15 cellular contexts compared by ENCODE assay signal in genomic region chr6:110359554-110359953, GRCh38.
DNase-seq lines count a peak whose midpoint lies in the region; ATAC-seq and TF ChIP-seq lines count a peak whose summit lies in the region.
"Had no signal": no experiment of that assay in that cellular context is flagged by ENCODE, and none has a peak within 500 bp of the region (broad histone marks: within the 10 kb centered on the region; RNA-seq: fewer than 3 reads in every experiment).

No MANE protein-coding gene starts in this region.

- H3K27ac ChIP-seq in angular gyrus (ENCODE audit: low read depth, low read length), result peak overlapping the region; percentile 69
- no peak overlapping the region for H3K27ac ChIP-seq in WERI-Rb-1
- H3K27ac ChIP-seq: foreskin keratinocyte, left lung had no signal

- no peak overlapping the region for H3K27ac Mint-ChIP-seq in stimulated activated naive B cell treated with anti-CD40 and anti-IgM and Interleukin-4, amounts not matched to agents 10 μg/mL and 1 μg/mL and 100 μg/mL, for 72 hours
- H3K27ac Mint-ChIP-seq: activated CD4-positive, alpha-beta T cell treated with anti-CD3 and anti-CD28 coated beads, Interleukin-2, amount 10 ng/mL, durations not matched to agents 24 days and 14 days; T-helper 2 cell treated with Interferon-gamma antibody and Interleukin-4, amounts not matched to agents 5 μg/mL and 100 μg/mL, for 36 hours had no signal

- ATAC-seq in stimulated activated naive B cell treated with anti-CD40 and anti-IgM and Interleukin-4, amounts not matched to agents 10 μg/mL and 1 μg/mL and 100 μg/mL, for 72 hours (replicated peaks), result no peak
- no peak for ATAC-seq in GM18511 (IDR thresholded peaks at IDR 0.05; ENCODE audit: unreplicated experiment)
- no peak for ATAC-seq in GM19351 (IDR thresholded peaks at IDR 0.05; ENCODE audit: unreplicated experiment)
- ATAC-seq: foreskin keratinocyte, left lung had no signal

- H3K36me3 ChIP-seq in WERI-Rb-1, result no peaks in the 10 kb centered on the region
- H3K36me3 ChIP-seq: left lung had no signal

- H3K36me3 Mint-ChIP-seq in stimulated activated naive B cell treated with anti-CD40 and anti-IgM and Interleukin-4, amounts not matched to agents 10 μg/mL and 1 μg/mL and 100 μg/mL, for 72 hours, result peaks cover 2 to 8% of the 10 kb centered on the region in 2 donors

- H3K9me3 Mint-ChIP-seq in stimulated activated naive B cell treated with anti-CD40 and anti-IgM and Interleukin-4, amounts not matched to agents 10 μg/mL and 1 μg/mL and 100 μg/mL, for 72 hours, result peaks cover 3 to 4% of the 10 kb centered on the region in 2 donors
- H3K9me3 Mint-ChIP-seq: activated CD4-positive, alpha-beta T cell treated with anti-CD3 and anti-CD28 coated beads, Interleukin-2, amount 10 ng/mL, durations not matched to agents 24 days and 14 days; T-helper 2 cell treated with Interferon-gamma antibody and Interleukin-4, amounts not matched to agents 5 μg/mL and 100 μg/mL, for 36 hours had no signal

- TF ChIP-seq CTCF in WERI-Rb-1 (IDR thresholded peaks at IDR 0.05; ENCODE audit: low read depth, low read length), result no peak

- peak overlapping the region; percentile 12 to 22 for H3K4me3 Mint-ChIP-seq in stimulated activated naive B cell treated with anti-CD40 and anti-IgM and Interleukin-4, amounts not matched to agents 10 μg/mL and 1 μg/mL and 100 μg/mL, for 72 hours
- H3K4me3 Mint-ChIP-seq: activated CD4-positive, alpha-beta T cell treated with anti-CD3 and anti-CD28 coated beads, Interleukin-2, amount 10 ng/mL, durations not matched to agents 24 days and 14 days; T-helper 2 cell treated with Interferon-gamma antibody and Interleukin-4, amounts not matched to agents 5 μg/mL and 100 μg/mL, for 36 hours had no signal

- no peak overlapping the region for H3K4me3 ChIP-seq in WERI-Rb-1 (ENCODE audit: low read depth, low read length)
- H3K4me3 ChIP-seq: left lung had no signal

- peaks cover 10 to 15% of the 10 kb centered on the region in 2 donors for H3K4me1 Mint-ChIP-seq in stimulated activated naive B cell treated with anti-CD40 and anti-IgM and Interleukin-4, amounts not matched to agents 10 μg/mL and 1 μg/mL and 100 μg/mL, for 72 hours

- peaks cover 42 to 43% of the 10 kb centered on the region in 2 donors for H3K27me3 Mint-ChIP-seq in stimulated activated naive B cell treated with anti-CD40 and anti-IgM and Interleukin-4, amounts not matched to agents 10 μg/mL and 1 μg/mL and 100 μg/mL, for 72 hours

- no peaks in the 10 kb centered on the region for H3K9me3 ChIP-seq in WERI-Rb-1 (ENCODE audit: severe bottlenecking)
- H3K9me3 ChIP-seq: left lung had no signal

- H3K27me3 ChIP-seq in WERI-Rb-1 (ENCODE audit: insufficient read depth, low read depth, severe bottlenecking), result no peaks in the 10 kb centered on the region

- peak; percentile 29 for DNase-seq in HuH-7.5 (ENCODE audit: low spot score)
- DNase-seq in left kidney (ENCODE audit: low read depth, low spot score), result peak; percentile 53
- DNase-seq in stimulated activated naive B cell treated with anti-CD40 and anti-IgM and Interleukin-4, amounts not matched to agents 10 μg/mL and 1 μg/mL and 100 μg/mL, for 72 hours, result no peak
- DNase-seq in WERI-Rb-1, result no peak
- DNase-seq: activated CD4-positive, alpha-beta T cell treated with anti-CD3 and anti-CD28 coated beads, Interleukin-2, amount 10 ng/mL, durations not matched to agents 24 days and 14 days; activated T-cell treated with anti-CD3 and anti-CD28 coated beads for 4 hours; AML-193; foreskin keratinocyte; left lung; NCI-H2081; NCI-H524 had no signal

Comparison
In these comparisons a context has a peak if more than half of its experiments do, and no peak if none do; other contexts are left out.
1. DNase-seq: peak in HuH-7.5 (single experiment) and left kidney (single experiment); none in stimulated activated naive B cell treated with anti-CD40 and anti-IgM and Interleukin-4, amounts not matched to agents 10 μg/mL and 1 μg/mL and 100 μg/mL, for 72 hours (single experiment) and WERI-Rb-1 (single experiment).